In the genomic region with DNA sequence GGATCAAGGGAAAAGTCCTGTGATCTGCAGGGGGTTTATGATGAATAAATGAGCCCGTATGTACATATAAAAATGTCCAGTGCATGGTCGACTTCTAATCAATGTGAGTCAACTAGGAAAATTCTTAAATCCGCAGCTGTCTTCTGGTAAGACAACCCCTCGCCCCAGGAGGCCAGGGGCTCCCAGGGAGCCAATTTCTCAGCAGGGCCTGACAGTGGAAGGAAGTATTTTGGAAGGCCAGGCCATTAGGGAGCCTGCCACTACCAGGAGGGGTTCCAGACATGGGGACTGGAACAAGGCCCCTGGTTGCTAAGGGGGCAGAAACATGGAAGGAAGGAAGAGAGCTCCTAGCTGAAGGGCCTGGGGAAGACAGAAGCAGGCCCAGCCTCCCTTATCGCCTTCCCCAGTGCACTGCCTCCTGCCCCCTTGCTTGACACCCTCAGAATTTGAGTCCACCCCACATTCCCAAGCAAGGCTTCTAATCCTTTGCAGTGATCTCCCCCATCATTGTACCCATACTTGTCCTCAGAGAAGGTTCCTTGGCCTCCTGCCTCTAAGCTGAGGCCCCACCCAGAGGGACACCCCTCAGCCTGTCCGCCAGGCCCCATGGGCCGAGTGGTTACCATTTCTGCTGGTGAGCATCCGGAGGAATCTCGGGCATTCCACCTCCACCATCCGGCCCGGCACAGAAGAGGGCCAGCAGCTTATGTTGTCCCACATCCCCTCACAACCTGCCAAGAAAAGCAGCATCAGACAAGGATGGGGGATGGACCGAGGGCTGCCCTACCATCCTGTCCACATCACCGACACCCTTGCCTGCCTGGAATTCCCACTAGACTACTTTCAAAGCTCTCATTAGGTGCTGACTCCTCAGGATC, we compare ENCODE assay signal across 20 cellular contexts. TPM values are rescaled to one million over a fixed set of nuclear protein-coding genes. Genes with fewer than 3 reads are reported as not detected.
"Had no signal": no experiment of that assay in that cellular context is flagged by ENCODE, and none has a peak within 500 bp of the region (broad histone marks: within the 10 kb centered on the region; RNA-seq: fewer than 3 reads in every experiment).

No MANE protein-coding gene starts in this region.

- H3K36me3 ChIP-seq: prostate gland, right lobe of liver, spleen, uterus had no signal

- ATAC-seq: activated T-helper 17 cell treated with anti-CD3 and anti-CD28 coated beads, Interleukin-2, amount 50 U/mL, for 72 hours; naive thymus-derived CD4-positive, alpha-beta T cell; right lobe of liver had no signal

- H3K27ac ChIP-seq: prostate gland, right lobe of liver, spleen, uterus had no signal

- H3K27me3 ChIP-seq: right lobe of liver, uterus had no signal

- H3K4me3 ChIP-seq: lung, prostate gland, right lobe of liver, spleen, uterus had no signal

- H3K4me1 ChIP-seq: prostate gland, uterus had no signal

- DNase-seq: activated CD4-positive, alpha-beta memory T cell treated with anti-CD3 and anti-CD28 coated beads for 36 hours; activated CD4-positive, alpha-beta T cell treated with anti-CD3 and anti-CD28 coated beads for 1 hour; activated naive CD4-positive, alpha-beta T cell treated with anti-CD3 and anti-CD28 coated beads for 36 hours; caudate nucleus; cortex of kidney; effector memory CD4-positive, alpha-beta T cell; hippocampal formation; kidney glomerular epithelial cell; naive thymus-derived CD4-positive, alpha-beta T cell; right lobe of liver; spleen; stimulated activated CD4-positive, alpha-beta T cell treated with anti-CD3 and anti-CD28 coated beads, Interleukin-1b, Interleukin-23, amount 100 ng/mL, for 48 hours; stimulated activated naive CD4-positive, alpha-beta T cell; T1000; uterus had no signal

- H3K9me3 ChIP-seq: prostate gland, right lobe of liver, spleen, uterus had no signal

RNA-seq across cellular contexts. Expression of gene SCTR, which starts 45.9 kb away (rescaled TPM):
- total RNA-seq: activated CD4-positive, alpha-beta memory T cell treated with anti-CD3 and anti-CD28 coated beads for 36 hours; activated naive CD4-positive, alpha-beta T cell treated with anti-CD3 and anti-CD28 coated beads for 36 hours; activated T-helper 17 cell treated with anti-CD3 and anti-CD28 coated beads, Interleukin-2, amount 50 U/mL, for 72 hours; epithelial cell of proximal tubule; mononuclear cell; naive thymus-derived CD4-positive, alpha-beta T cell; prostate gland; uterus had no signal
- polyA plus RNA-seq: naive thymus-derived CD4-positive, alpha-beta T cell had no signal

RNA-seq across cellular contexts. Expression of gene TMEM37, which starts 46.8 kb away (rescaled TPM):
- total RNA-seq: activated CD4-positive, alpha-beta memory T cell treated with anti-CD3 and anti-CD28 coated beads for 36 hours; activated naive CD4-positive, alpha-beta T cell treated with anti-CD3 and anti-CD28 coated beads for 36 hours; activated T-helper 17 cell treated with anti-CD3 and anti-CD28 coated beads, Interleukin-2, amount 50 U/mL, for 72 hours; mononuclear cell had no signal
